Comparison of ENCODE assay signal across 19 cellular contexts in genomic region chr22:20604776-20605221, GRCh38.
"Had no signal": no experiment of that assay in that cellular context is flagged by ENCODE, and none has a peak within 500 bp of the region (broad histone marks: within the 10 kb centered on the region; RNA-seq: fewer than 3 reads in every experiment).

No MANE protein-coding gene starts in this region.

- H3K27me3 ChIP-seq: ovary, spleen, testis, upper lobe of right lung had no signal

- H3K4me3 ChIP-seq: lower lobe of right lung, ovary, spleen, stomach, testis, upper lobe of right lung had no signal

- H3K9me3 ChIP-seq: lower lobe of right lung, ovary, spleen, stomach, testis, upper lobe of right lung had no signal

- H3K27me3 Mint-ChIP-seq: dendritic cell treated with granulocyte-macrophage colony-stimulating factor and Interleukin-4, amounts not matched to agents 40 ng/mL and 50 ng/mL, for 4 days; effector memory CD8-positive, alpha-beta T cell had no signal

- DNase-seq: activated CD4-positive, alpha-beta T cell treated with anti-CD3 and anti-CD28 coated beads, Interleukin-2, amount 10 ng/mL, durations not matched to agents 7 days and 5 days; activated naive CD4-positive, alpha-beta T cell treated with Interleukin-2 at 50 U/mL for 16 hours; activated T-cell treated with anti-CD3 and anti-CD28 coated beads for 4 hours; anterior cingulate cortex; effector memory CD8-positive, alpha-beta T cell; foreskin keratinocyte; head of caudate nucleus; left cardiac atrium; ovary; spleen; stomach; testis; upper lobe of right lung had no signal

- ATAC-seq: effector memory CD8-positive, alpha-beta T cell; foreskin keratinocyte; left cardiac atrium; lower lobe of right lung; sciatic nerve; upper lobe of right lung had no signal

- FAIRE-seq: TTC549 had no signal

- H3K4me3 Mint-ChIP-seq: activated CD4-positive, alpha-beta T cell treated with anti-CD3 and anti-CD28 coated beads, Interleukin-2, amount 10 ng/mL, durations not matched to agents 7 days and 5 days; dendritic cell treated with granulocyte-macrophage colony-stimulating factor and Interleukin-4, amounts not matched to agents 40 ng/mL and 50 ng/mL, for 4 days; effector memory CD8-positive, alpha-beta T cell; neural crest cell; T-helper 1 cell treated with Interleukin-12 subunit alpha and Interleukin-12 subunit beta and Interleukin-4 antibody, amounts not matched to agents 30 μg/mL and 1 μg/mL, for 36 hours had no signal

- H3K4me1 Mint-ChIP-seq: neural crest cell had no signal

- H3K36me3 ChIP-seq: lower lobe of right lung, ovary, spleen, stomach, upper lobe of right lung had no signal

- H3K27ac ChIP-seq: foreskin keratinocyte, lower lobe of right lung, ovary, spleen, stomach, testis, upper lobe of right lung had no signal

- H3K9me3 Mint-ChIP-seq: activated CD4-positive, alpha-beta T cell treated with anti-CD3 and anti-CD28 coated beads, Interleukin-2, amount 10 ng/mL, durations not matched to agents 7 days and 5 days; dendritic cell treated with granulocyte-macrophage colony-stimulating factor and Interleukin-4, amounts not matched to agents 40 ng/mL and 50 ng/mL, for 4 days; effector memory CD8-positive, alpha-beta T cell; neural crest cell; T-helper 1 cell treated with Interleukin-12 subunit alpha and Interleukin-12 subunit beta and Interleukin-4 antibody, amounts not matched to agents 30 μg/mL and 1 μg/mL, for 36 hours had no signal

- H3K27ac Mint-ChIP-seq: activated CD4-positive, alpha-beta T cell treated with anti-CD3 and anti-CD28 coated beads, Interleukin-2, amount 10 ng/mL, durations not matched to agents 7 days and 5 days; dendritic cell treated with granulocyte-macrophage colony-stimulating factor and Interleukin-4, amounts not matched to agents 40 ng/mL and 50 ng/mL, for 4 days; T-helper 1 cell treated with Interleukin-12 subunit alpha and Interleukin-12 subunit beta and Interleukin-4 antibody, amounts not matched to agents 30 μg/mL and 1 μg/mL, for 36 hours had no signal

- H3K4me1 ChIP-seq: foreskin keratinocyte, testis, upper lobe of right lung had no signal
